Comparison of ENCODE assay signal across 12 cellular contexts in genomic region chr10:100174699-100175677, GRCh38. TPM values are rescaled to one million over a fixed set of nuclear protein-coding genes. Genes with fewer than 3 reads are reported as not detected.
DNase-seq lines count a peak whose midpoint lies in the region; ATAC-seq and TF ChIP-seq lines count a peak whose summit lies in the region.
"Had no signal": no experiment of that assay in that cellular context is flagged by ENCODE, and none has a peak within 500 bp of the region (broad histone marks: within the 10 kb centered on the region; RNA-seq: fewer than 3 reads in every experiment).

No MANE protein-coding gene starts in this region.

- peak overlapping the region; percentile 23 for H3K4me2 ChIP-seq in Loucy (ENCODE audit: low read depth, low read length, poor library complexity, severe bottlenecking)

- TF ChIP-seq CTCF in GM10266 (IDR thresholded peaks at IDR 0.05; ENCODE audit: control insufficient read depth, insufficient read depth, low read depth, missing control alignments) = no peak
- no peak for TF ChIP-seq CTCF in Loucy (conservative IDR thresholded peaks at IDR 0.05; ENCODE audit: low read length)

- intact Hi-C loops in left colon (cut with DNase I, micrococcal nuclease) = no loop called here

- no peak overlapping the region for H3K9ac ChIP-seq in Loucy (ENCODE audit: low read depth, low read length, poor library complexity, severe bottlenecking)

- no peak overlapping the region for H2AFZ ChIP-seq in Loucy (ENCODE audit: low read length)

- H3K9me2 ChIP-seq in Loucy (replicated peaks; ENCODE audit: low read depth, low read length) = no peaks in the 10 kb centered on the region

- H3K36me3 ChIP-seq in Loucy (ENCODE audit: insufficient read depth, low read length) = peaks cover 83% of the 10 kb centered on the region
- H3K36me3 ChIP-seq: uterus had no signal

- DNase-seq in GM10266 (ENCODE audit: extremely low spot score) (peak; percentile 46), GF-D8 (lab: John Stamatoyannopoulos, UW) (no peak), AML-193 (lab: John Stamatoyannopoulos, UW) (no peak), putamen (ENCODE audit: low spot score) (no peak), left colon (no peak)
- DNase-seq: NCI-H187 treated with DMSO at 0.1 percent for 48 hours, nucleus accumbens, OCI-M1, uterus had no signal

- H3K9me3 ChIP-seq in Loucy (ENCODE audit: insufficient read depth, low read depth, low read length) = no peaks in the 10 kb centered on the region
- H3K9me3 ChIP-seq: uterus had no signal

- H4K20me1 ChIP-seq in Loucy (ENCODE audit: insufficient read depth, low read length, poor library complexity, severe bottlenecking) = peaks cover 82% of the 10 kb centered on the region

- H3K4me3 ChIP-seq in Loucy (ENCODE audit: low read length, poor library complexity, severe bottlenecking) = no peak overlapping the region
- H3K4me3 ChIP-seq: uterus had no signal

- H3K79me2 ChIP-seq in Loucy (ENCODE audit: insufficient read depth, low read length) = peaks cover 95% of the 10 kb centered on the region

- no peaks in the 10 kb centered on the region for H3F3A ChIP-seq in Loucy (ENCODE audit: low read depth)

- H3K4me1 ChIP-seq in Loucy (ENCODE audit: insufficient read depth, low read length, poor library complexity, severe bottlenecking) = peaks cover 30% of the 10 kb centered on the region
- H3K4me1 ChIP-seq: uterus had no signal

- H3K27me3 ChIP-seq in Loucy (ENCODE audit: insufficient read depth, low read length, poor library complexity, severe bottlenecking) = no peaks in the 10 kb centered on the region
- H3K27me3 ChIP-seq: uterus had no signal

- ATAC-seq in GM18907 (IDR thresholded peaks at IDR 0.05; ENCODE audit: unreplicated experiment) (peak; percentile 88), HG02678 (IDR thresholded peaks at IDR 0.05; ENCODE audit: unreplicated experiment) (peak; percentile 70), left colon (no peak)

RNA-seq across cellular contexts. Expression of gene ERLIN1, which starts 10.8 kb away (rescaled TPM):
- 10 to 100 TPM; 44.3 to 55.9 TPM for total RNA-seq in left colon

RNA-seq across cellular contexts. Expression of gene CHUK, which starts 54.4 kb away (rescaled TPM):
- 10 to 100 TPM; 21.8 to 22.5 TPM for total RNA-seq in left colon
